In genomic region chr15:60544581-60545115, GRCh38 we compare ENCODE assay signal across 1 cellular context.
TF ChIP-seq lines count a peak whose summit lies in the region.

No MANE protein-coding gene starts in this region.

TF ChIP-seq in endothelial cell of umbilical vein, 7 proteins besides CTCF, POLR2A, EP300 and RAD21 (continued from another document):
- no peak for TF ChIP-seq GATA2 (IDR thresholded peaks at IDR 0.05; ENCODE audit: insufficient read depth, insufficient read length, low read depth, low read length)
- no peak for TF ChIP-seq EZH2 (IDR thresholded peaks at IDR 0.05; ENCODE audit: borderline replicate concordance, low read depth, low read length, severe bottlenecking)
- no peak for TF ChIP-seq MAX (IDR thresholded peaks at IDR 0.05; ENCODE audit: insufficient read depth, insufficient read length)
- TF ChIP-seq JUN (IDR thresholded peaks at IDR 0.05; ENCODE audit: borderline replicate concordance, insufficient read depth, insufficient read length, low read depth) = no peak
